Comparison of ENCODE assay signal across 21 cellular contexts in the genomic region with DNA sequence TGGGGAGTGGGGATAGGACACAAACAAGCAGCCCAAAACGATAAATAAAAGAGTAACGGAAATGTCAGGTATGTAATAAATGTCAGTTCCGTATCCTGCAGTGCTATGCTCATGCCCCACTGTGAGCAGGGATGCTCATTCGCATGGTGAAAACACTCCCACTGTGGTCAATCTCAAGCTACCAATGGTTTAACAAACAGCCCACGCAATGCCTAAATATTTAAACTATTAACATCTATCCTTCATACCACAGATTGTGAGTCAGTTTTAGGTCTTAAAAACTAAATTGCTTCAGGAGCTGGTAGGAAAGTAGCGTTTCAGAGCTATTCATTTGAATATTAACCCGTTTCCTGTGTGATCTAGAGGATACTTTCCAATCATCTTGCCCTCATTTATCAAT.
"Had no signal": no experiment of that assay in that cellular context is flagged by ENCODE, and none has a peak within 500 bp of the region (broad histone marks: within the 10 kb centered on the region; RNA-seq: fewer than 3 reads in every experiment).

No MANE protein-coding gene starts in this region.

- DNase-seq: activated CD4-positive, alpha-beta memory T cell treated with anti-CD3 and anti-CD28 coated beads for 36 hours; activated CD4-positive, alpha-beta T cell treated with anti-CD3 and anti-CD28 coated beads for 4 hours; activated T-cell treated with anti-CD3 and anti-CD28 coated beads for 4 hours; amniotic stem cell; body of pancreas; dorsolateral prefrontal cortex; erythroblast; heart right ventricle; kidney glomerular epithelial cell; left ventricle myocardium inferior; small intestine; stimulated activated CD4-positive, alpha-beta T cell treated with anti-CD3 and anti-CD28 coated beads, Interleukin-4, amount 100 ng/mL, for 4 hours; stimulated activated naive B cell treated with anti-CD40 and anti-IgM and Interleukin-4, amounts not matched to agents 10 μg/mL and 1 μg/mL and 100 μg/mL, for 72 hours; upper lobe of left lung had no signal

- H3K27me3 Mint-ChIP-seq: activated CD4-positive, alpha-beta memory T cell treated with anti-CD3 and anti-CD28 coated beads for 36 hours; activated naive CD8-positive, alpha-beta T cell; stimulated activated naive B cell treated with anti-CD40 and anti-IgM and Interleukin-4, amounts not matched to agents 10 μg/mL and 1 μg/mL and 100 μg/mL, for 72 hours had no signal

- H3K9me3 Mint-ChIP-seq: activated CD4-positive, alpha-beta memory T cell treated with anti-CD3 and anti-CD28 coated beads for 36 hours; activated T-helper 1 cell treated with anti-CD3 and anti-CD28 coated beads, Interleukin-12 subunit alpha, Interleukin-12 subunit beta, Interleukin-2, Interleukin-4 antibody, amounts not matched to agents 30 ng/mL and 10 ng/mL and 1 ng/mL, durations not matched to agents 14 hours and 24 hours and 36 hours; T-helper 2 cell treated with Interferon-gamma antibody and Interleukin-4, amounts not matched to agents 5 μg/mL and 100 μg/mL, for 36 hours had no signal

- H3K27me3 ChIP-seq: body of pancreas, dorsolateral prefrontal cortex, heart right ventricle, right atrium auricular region, upper lobe of left lung had no signal

- H3K4me3 ChIP-seq: body of pancreas, dorsolateral prefrontal cortex, heart right ventricle, left ventricle myocardium inferior, prostate gland, right atrium auricular region, thoracic aorta, upper lobe of left lung had no signal

- H3K36me3 Mint-ChIP-seq: activated CD4-positive, alpha-beta memory T cell treated with anti-CD3 and anti-CD28 coated beads for 36 hours; activated naive CD8-positive, alpha-beta T cell had no signal

- H3K36me3 ChIP-seq: heart right ventricle, left ventricle myocardium inferior, prostate gland, right atrium auricular region, thoracic aorta, upper lobe of left lung had no signal

- H3K4me3 Mint-ChIP-seq: activated CD4-positive, alpha-beta memory T cell treated with anti-CD3 and anti-CD28 coated beads for 36 hours; activated naive CD8-positive, alpha-beta T cell; activated T-helper 1 cell treated with anti-CD3 and anti-CD28 coated beads, Interleukin-12 subunit alpha, Interleukin-12 subunit beta, Interleukin-2, Interleukin-4 antibody, amounts not matched to agents 30 ng/mL and 10 ng/mL and 1 ng/mL, durations not matched to agents 14 hours and 24 hours and 36 hours; neural crest cell; stimulated activated naive B cell treated with anti-CD40 and anti-IgM and Interleukin-4, amounts not matched to agents 10 μg/mL and 1 μg/mL and 100 μg/mL, for 72 hours; T-helper 2 cell treated with Interferon-gamma antibody and Interleukin-4, amounts not matched to agents 5 μg/mL and 100 μg/mL, for 36 hours had no signal

- H3K27ac Mint-ChIP-seq: activated CD4-positive, alpha-beta memory T cell treated with anti-CD3 and anti-CD28 coated beads for 36 hours; activated naive CD8-positive, alpha-beta T cell; activated T-helper 1 cell treated with anti-CD3 and anti-CD28 coated beads, Interleukin-12 subunit alpha, Interleukin-12 subunit beta, Interleukin-2, Interleukin-4 antibody, amounts not matched to agents 30 ng/mL and 10 ng/mL and 1 ng/mL, durations not matched to agents 14 hours and 24 hours and 36 hours; stimulated activated naive B cell treated with anti-CD40 and anti-IgM and Interleukin-4, amounts not matched to agents 10 μg/mL and 1 μg/mL and 100 μg/mL, for 72 hours; T-helper 2 cell treated with Interferon-gamma antibody and Interleukin-4, amounts not matched to agents 5 μg/mL and 100 μg/mL, for 36 hours had no signal

- H3K9me3 ChIP-seq: body of pancreas, prostate gland, thoracic aorta had no signal
